ENCODE assay signal across 19 cellular contexts in the genomic region with DNA sequence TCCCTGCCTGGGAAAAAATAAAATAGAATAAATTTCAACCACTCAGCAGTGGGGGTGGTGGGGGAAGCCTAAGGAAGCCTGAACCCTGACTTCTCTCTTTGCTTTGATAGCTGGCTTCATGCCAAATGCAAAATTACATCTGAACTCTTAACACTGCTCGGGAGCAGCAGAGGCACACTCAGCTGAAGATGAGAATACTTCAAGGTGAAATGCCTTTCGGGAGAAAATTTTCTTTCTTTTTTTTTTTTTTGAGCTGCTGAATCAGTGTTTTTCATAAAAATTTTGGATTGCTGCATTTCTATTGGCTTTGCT.
A peak's percentile ranks its signal among the peaks of the same experiment; 100 is the strongest.
DNase-seq lines count a peak whose midpoint lies in the region; ATAC-seq and TF ChIP-seq lines count a peak whose summit lies in the region.
"Had no signal": no experiment of that assay in that cellular context is flagged by ENCODE, and none has a peak within 500 bp of the region (broad histone marks: within the 10 kb centered on the region; RNA-seq: fewer than 3 reads in every experiment).

No MANE protein-coding gene starts in this region.

- H3K27me3 ChIP-seq in GM23338 (ENCODE audit: insufficient read depth) (no peaks in the 10 kb centered on the region; the same call in none of the 2 replicates), lower lobe of right lung (ENCODE audit: low read depth) (no peaks in the 10 kb centered on the region)
- H3K27me3 ChIP-seq: BE2C had no signal

- no peaks in the 10 kb centered on the region for H3K9me3 ChIP-seq in lower lobe of right lung
- H3K9me3 ChIP-seq: BE2C had no signal

- H3K4me1 Mint-ChIP-seq in GM23338: peaks cover 3% of the 10 kb centered on the region; the same call in 1 of the 3 replicates
- peaks cover 44% of the 10 kb centered on the region for H3K4me1 Mint-ChIP-seq in nephron
- H3K4me1 Mint-ChIP-seq: CD4-positive, alpha-beta memory T cell had no signal

- H3K27ac Mint-ChIP-seq in GM23338: no peak overlapping the region
- peak overlapping the region; percentile 23 to 87 (median 80) for H3K27ac Mint-ChIP-seq in nephron
- H3K27ac Mint-ChIP-seq: CD4-positive, alpha-beta memory T cell had no signal

- H3K36me3 ChIP-seq in GM23338 (ENCODE audit: insufficient read depth): no peaks in the 10 kb centered on the region
- no peaks in the 10 kb centered on the region for H3K36me3 ChIP-seq in lower lobe of right lung
- H3K36me3 ChIP-seq: BE2C had no signal

- H3K27me3 Mint-ChIP-seq in GM23338 (ENCODE audit: insufficient read depth, low read depth, poor library complexity): peaks cover 5% of the 10 kb centered on the region
- H3K27me3 Mint-ChIP-seq in nephron (ENCODE audit: low read depth): no peaks in the 10 kb centered on the region
- H3K27me3 Mint-ChIP-seq: CD4-positive, alpha-beta memory T cell had no signal

- DNase-seq in NCI-H1417 (lab: John Stamatoyannopoulos, UW) (peak; percentile 1 to 60 (median 36)), NCI-H1417 treated with DMSO at 0.1 percent for 48 hours (lab: John Stamatoyannopoulos, UW) (no peak), GM23338 (ENCODE audit: low spot score) (no peak), NOMO-1 (lab: John Stamatoyannopoulos, UW; ENCODE audit: unreplicated experiment in 2 of 2) (no peak), lower lobe of right lung (no peak)
- DNase-seq: Calu3; CD4-positive, alpha-beta memory T cell; HCEC 1CT; IMR-90; Kasumi-1; NCI-H1436 treated with DMSO at 0.1 percent for 48 hours; NCI-H2029 treated with DMSO at 0.1 percent for 48 hours; NCI-H226; PC-9 had no signal

- no peaks in the 10 kb centered on the region for H4K20me1 ChIP-seq in GM23338 (replicated peaks; ENCODE audit: insufficient read depth)

- H3K4me1 ChIP-seq in GM23338 (ENCODE audit: insufficient read depth): no peaks in the 10 kb centered on the region
- H3K4me1 ChIP-seq in lower lobe of right lung: no peaks in the 10 kb centered on the region

- no peaks in the 10 kb centered on the region for H3K79me2 ChIP-seq in GM23338 (replicated peaks; ENCODE audit: insufficient read depth)

- H3K36me3 Mint-ChIP-seq in GM23338 (ENCODE audit: low read depth): no peaks in the 10 kb centered on the region
- H3K36me3 Mint-ChIP-seq in nephron (ENCODE audit: low read depth): no peaks in the 10 kb centered on the region
- H3K36me3 Mint-ChIP-seq: CD4-positive, alpha-beta memory T cell had no signal

- TF ChIP-seq CTCF in GM23338 (conservative IDR thresholded peaks at IDR 0.05; ENCODE audit: low read depth in 2 of 2) (no peak), nephron (IDR thresholded peaks at IDR 0.05; ENCODE audit: unreplicated experiment in 3 of 3) (no peak), lower lobe of right lung (IDR thresholded peaks at IDR 0.05) (no peak)

- no peaks in the 10 kb centered on the region for H3K9me3 Mint-ChIP-seq in GM23338
- no peaks in the 10 kb centered on the region for H3K9me3 Mint-ChIP-seq in nephron

- H3K9me2 ChIP-seq in GM23338 (ENCODE audit: insufficient read depth): no peaks in the 10 kb centered on the region

- no peak overlapping the region for H3K4me2 ChIP-seq in GM23338
- H3K4me2 ChIP-seq: PC-9 had no signal

- no peak overlapping the region for H3K4me3 ChIP-seq in GM23338
- no peak overlapping the region for H3K4me3 ChIP-seq in lower lobe of right lung
- H3K4me3 ChIP-seq: PC-9 had no signal

- ATAC-seq in GM23338 (no peak), HG03045 (IDR thresholded peaks at IDR 0.05; ENCODE audit: unreplicated experiment) (no peak), lower lobe of right lung (no peak)

- H3K27ac ChIP-seq in GM23338 (ENCODE audit: low read depth) (no peak overlapping the region), angular gyrus (ENCODE audit: low read depth, low read length) (peak overlapping the region; percentile 94), lower lobe of right lung (no peak overlapping the region)
- H3K27ac ChIP-seq: 22Rv1, PC-9 had no signal

- H3F3A ChIP-seq in GM23338 (replicated peaks; ENCODE audit: low read depth): no peaks in the 10 kb centered on the region

- H2AFZ ChIP-seq in GM23338: peak overlapping the region; percentile 34; the same call in 1 of the 2 replicates
- H2AFZ ChIP-seq: PC-9 had no signal

- H3K4me3 Mint-ChIP-seq in GM23338 (no peak overlapping the region), nephron (no peak overlapping the region)
- H3K4me3 Mint-ChIP-seq: CD4-positive, alpha-beta memory T cell had no signal

- intact Hi-C loops in lower lobe of right lung (cut with DNase I): no loop called here

TF ChIP-seq in GM23338, 12 proteins besides CTCF, POLR2A, EP300 and RAD21 (continues in another document):
- no peak for TF ChIP-seq ZNF331 (CRISPR knock-in tag; IDR thresholded peaks at IDR 0.05; ENCODE audit: low read depth)
- TF ChIP-seq, protein P1, sequence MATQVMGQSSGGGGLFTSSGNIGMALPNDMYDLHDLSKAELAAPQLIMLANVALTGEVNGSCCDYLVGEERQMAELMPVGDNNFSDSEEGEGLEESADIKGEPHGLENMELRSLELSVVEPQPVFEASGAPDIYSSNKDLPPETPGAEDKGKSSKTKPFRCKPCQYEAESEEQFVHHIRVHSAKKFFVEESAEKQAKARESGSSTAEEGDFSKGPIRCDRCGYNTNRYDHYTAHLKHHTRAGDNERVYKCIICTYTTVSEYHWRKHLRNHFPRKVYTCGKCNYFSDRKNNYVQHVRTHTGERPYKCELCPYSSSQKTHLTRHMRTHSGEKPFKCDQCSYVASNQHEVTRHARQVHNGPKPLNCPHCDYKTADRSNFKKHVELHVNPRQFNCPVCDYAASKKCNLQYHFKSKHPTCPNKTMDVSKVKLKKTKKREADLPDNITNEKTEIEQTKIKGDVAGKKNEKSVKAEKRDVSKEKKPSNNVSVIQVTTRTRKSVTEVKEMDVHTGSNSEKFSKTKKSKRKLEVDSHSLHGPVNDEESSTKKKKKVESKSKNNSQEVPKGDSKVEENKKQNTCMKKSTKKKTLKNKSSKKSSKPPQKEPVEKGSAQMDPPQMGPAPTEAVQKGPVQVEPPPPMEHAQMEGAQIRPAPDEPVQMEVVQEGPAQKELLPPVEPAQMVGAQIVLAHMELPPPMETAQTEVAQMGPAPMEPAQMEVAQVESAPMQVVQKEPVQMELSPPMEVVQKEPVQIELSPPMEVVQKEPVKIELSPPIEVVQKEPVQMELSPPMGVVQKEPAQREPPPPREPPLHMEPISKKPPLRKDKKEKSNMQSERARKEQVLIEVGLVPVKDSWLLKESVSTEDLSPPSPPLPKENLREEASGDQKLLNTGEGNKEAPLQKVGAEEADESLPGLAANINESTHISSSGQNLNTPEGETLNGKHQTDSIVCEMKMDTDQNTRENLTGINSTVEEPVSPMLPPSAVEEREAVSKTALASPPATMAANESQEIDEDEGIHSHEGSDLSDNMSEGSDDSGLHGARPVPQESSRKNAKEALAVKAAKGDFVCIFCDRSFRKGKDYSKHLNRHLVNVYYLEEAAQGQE (IDR thresholded peaks at IDR 0.05; ENCODE audit: unreplicated experiment): no peak
- TF ChIP-seq CREB1 (CRISPR knock-in tag; IDR thresholded peaks at IDR 0.05; ENCODE audit: low read depth): no peak
- TF ChIP-seq ETS1 (IDR thresholded peaks at IDR 0.05): no peak
- TF ChIP-seq ZNF114 (CRISPR knock-in tag; IDR thresholded peaks at IDR 0.05): no peak
- TF ChIP-seq STAT1 (IDR thresholded peaks at IDR 0.05; ENCODE audit: unreplicated experiment): no peak
- TF ChIP-seq JUNB (IDR thresholded peaks at IDR 0.05; ENCODE audit: unreplicated experiment): no peak
- no peak for TF ChIP-seq EZH2phosphoT487 (IDR thresholded peaks at IDR 0.05; ENCODE audit: unreplicated experiment)
- no peak for TF ChIP-seq EZH2 (IDR thresholded peaks at IDR 0.05; ENCODE audit: low read depth, unreplicated experiment)

Comparison
In these comparisons a context has a peak if more than half of its experiments do, and no peak if none do; other contexts are left out.
1. DNase-seq: peak in NCI-H1417 (3 of 3); none in NCI-H1417 treated with DMSO at 0.1 percent for 48 hours (single experiment), GM23338 (single experiment), NOMO-1 (0 of 2) and lower lobe of right lung (single experiment).